10 cellular contexts compared by ENCODE assay signal in the genomic region with DNA sequence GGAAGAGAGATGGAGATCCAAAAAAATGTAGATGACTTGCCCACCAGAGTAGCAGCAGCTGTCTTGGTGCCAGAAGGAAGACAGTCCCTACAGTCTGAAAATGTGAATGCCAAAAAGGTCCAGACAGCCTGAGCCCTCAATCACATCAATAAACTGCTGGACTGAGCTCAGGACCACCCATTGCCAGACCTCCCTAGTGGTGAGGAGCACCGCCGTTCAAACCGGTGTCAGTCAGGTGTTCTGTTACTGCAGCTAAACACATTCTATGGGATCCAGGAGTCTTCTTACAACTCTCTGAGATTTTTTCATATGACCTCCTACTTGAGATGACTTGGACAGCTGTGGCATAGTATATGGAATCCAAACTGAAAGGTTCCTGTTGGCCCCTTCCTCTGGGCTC. TPM values are rescaled to one million over a fixed set of nuclear protein-coding genes. Genes with fewer than 3 reads are reported as not detected.
"Had no signal": no experiment of that assay in that cellular context is flagged by ENCODE, and none has a peak within 500 bp of the region (broad histone marks: within the 10 kb centered on the region; RNA-seq: fewer than 3 reads in every experiment).

No MANE protein-coding gene starts in this region.

- H3K4me2 ChIP-seq: KMS-11 had no signal

- ATAC-seq: HepG2, K562 had no signal

- H3K27ac Mint-ChIP-seq: IgD-negative memory B cell had no signal

- H3K4me3 ChIP-seq: K562 had no signal

- H3K36me3 Mint-ChIP-seq: IgD-negative memory B cell had no signal

- DNase-seq: IMR-90, KBM-7, KG1 had no signal

- H3K27ac ChIP-seq: HL-60, KMS-11 had no signal

- H3K9ac ChIP-seq: KMS-11 had no signal

- FAIRE-seq: HepG2, K562 had no signal

RNA-seq across cellular contexts. Expression of a gene that starts 32.0 kb away (rescaled TPM):
- total RNA-seq: HepG2, HT-29, HT1080, IMR-90 had no signal
- polyA plus RNA-seq: HepG2, IgD-negative memory B cell, IMR-90 had no signal
